9 cellular contexts compared by ENCODE assay signal in genomic region chr7:158987691-158988090, GRCh38.
"Had no signal": no experiment of that assay in that cellular context is flagged by ENCODE, and none has a peak within 500 bp of the region (broad histone marks: within the 10 kb centered on the region; RNA-seq: fewer than 3 reads in every experiment).

No MANE protein-coding gene starts in this region.

- H3K36me3 ChIP-seq: WERI-Rb-1 had no signal

- H3K27ac ChIP-seq: VCaP, WERI-Rb-1 had no signal

- ATAC-seq: activated CD4-positive, alpha-beta T cell treated with anti-CD3 and anti-CD28 coated beads for 36 hours; activated CD4-positive, CD25-positive, alpha-beta regulatory T cell treated with anti-CD3 and anti-CD28 coated beads, Interleukin-2, amount 50 U/mL, for 24 hours; activated CD8-positive, alpha-beta memory T cell treated with anti-CD3 and anti-CD28 coated beads, Interleukin-2, amount 10 ng/mL, durations not matched to agents 7 days and 5 days; activated CD8-positive, alpha-beta T cell treated with anti-CD3 and anti-CD28 coated beads for 36 hours; activated CD8-positive, alpha-beta T cell treated with anti-CD3 and anti-CD28 coated beads, Interleukin-2, amount 10 ng/mL, durations not matched to agents 7 days and 5 days; T-helper 17 cell; WTC11 had no signal
